In the genomic region with DNA sequence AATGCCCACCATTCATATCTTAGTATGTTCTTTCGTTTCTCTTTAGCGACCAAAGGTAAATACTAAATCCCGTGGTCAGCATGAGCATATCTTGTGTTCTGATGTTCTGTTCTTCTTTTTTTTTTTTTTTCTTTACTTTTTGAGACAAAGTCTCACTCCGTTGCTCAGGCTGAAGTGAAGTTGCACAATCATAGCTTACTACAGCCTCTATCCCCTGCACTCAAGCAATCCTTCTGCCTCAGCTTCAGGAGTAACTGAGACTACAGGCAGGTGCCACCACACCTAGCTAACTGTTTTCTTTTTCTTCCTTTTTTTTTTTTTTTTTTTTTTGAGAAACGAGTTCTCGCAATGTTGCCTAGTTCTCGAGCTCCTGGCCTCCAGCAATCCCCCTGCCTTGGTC, we compare ENCODE assay signal across 15 cellular contexts.
DNase-seq lines count a peak whose midpoint lies in the region; ATAC-seq and TF ChIP-seq lines count a peak whose summit lies in the region.
"Had no signal": no experiment of that assay in that cellular context is flagged by ENCODE, and none has a peak within 500 bp of the region (broad histone marks: within the 10 kb centered on the region; RNA-seq: fewer than 3 reads in every experiment).

No MANE protein-coding gene starts in this region.

- H3K27me3 Mint-ChIP-seq in activated CD4-positive, alpha-beta T cell treated with anti-CD3 and anti-CD28 coated beads, Interleukin-2, amount 10 ng/mL, durations not matched to agents 7 days and 5 days = no peaks in the 10 kb centered on the region
- no peaks in the 10 kb centered on the region for H3K27me3 Mint-ChIP-seq in activated CD8-positive, alpha-beta T cell treated with anti-CD3 and anti-CD28 coated beads for 36 hours
- no peaks in the 10 kb centered on the region for H3K27me3 Mint-ChIP-seq in naive thymus-derived CD4-positive, alpha-beta T cell

- H3K4me1 ChIP-seq in naive thymus-derived CD4-positive, alpha-beta T cell (ENCODE audit: control insufficient read depth in 2 of 2, insufficient read depth in 2 of 2, low read length in 2 of 2) = peaks cover 17 to 31% of the 10 kb centered on the region in 2 donors

- POLR2A ChIA-PET in activated CD4-positive, alpha-beta T cell treated with anti-CD3 and anti-CD28 coated beads, Interleukin-2, amount 10 ng/mL, durations not matched to agents 7 days and 5 days (lab: Charles Lee) = no interaction called here
- POLR2A ChIA-PET in activated CD8-positive, alpha-beta T cell treated with anti-CD3 and anti-CD28 coated beads for 36 hours (lab: Charles Lee) = interaction anchor here (0.8 to 1.9 kb wide), 2 partner anchors 12 to 14 kb away, joined by 3 to 5 read pairs; no protein-coding TSS in a partner anchor
- POLR2A ChIA-PET in naive thymus-derived CD4-positive, alpha-beta T cell (lab: Charles Lee) = no interaction called here

- CTCF ChIA-PET in activated CD4-positive, alpha-beta T cell treated with anti-CD3 and anti-CD28 coated beads, Interleukin-2, amount 10 ng/mL, durations not matched to agents 7 days and 5 days (lab: Charles Lee) = interaction anchor here (0.7 to 1.7 kb wide), 4 partner anchors 8 to 847 kb away, joined by 3 to 5 read pairs (median 4); no protein-coding TSS in a partner anchor
- CTCF ChIA-PET in activated CD8-positive, alpha-beta T cell treated with anti-CD3 and anti-CD28 coated beads for 36 hours (lab: Charles Lee) = interaction anchor here (0.9 to 1.6 kb wide), 3 partner anchors 13 to 53 kb away, joined by 3 to 5 read pairs (median 3); no protein-coding TSS in a partner anchor
- CTCF ChIA-PET in naive thymus-derived CD4-positive, alpha-beta T cell (lab: Charles Lee) = interaction anchor here (0.6 to 1.6 kb wide), 3 partner anchors 13 to 31 kb away, joined by 3 to 8 read pairs (median 6); no protein-coding TSS in a partner anchor

- no peaks in the 10 kb centered on the region for H3K36me3 ChIP-seq in KOPT-K1 (ENCODE audit: insufficient read depth, low read length)
- H3K36me3 ChIP-seq in naive thymus-derived CD4-positive, alpha-beta T cell (ENCODE audit: control insufficient read depth in 2 of 3, insufficient read depth in 3 of 3, low read length in 3 of 3) = no peaks in the 10 kb centered on the region
- H3K36me3 ChIP-seq: heart right ventricle had no signal

- TF ChIP-seq CTCF in activated CD8-positive, alpha-beta T cell treated with anti-CD3 and anti-CD28 coated beads for 36 hours (IDR thresholded peaks at IDR 0.05) = no peak
- no peak for TF ChIP-seq CTCF in GM20000 (IDR thresholded peaks at IDR 0.05; ENCODE audit: extremely low read depth, missing control alignments)

- intact Hi-C loops in activated CD8-positive, alpha-beta T cell treated with anti-CD3 and anti-CD28 coated beads for 36 hours (cut with micrococcal nuclease) = no loop called here
- intact Hi-C loops in naive thymus-derived CD4-positive, alpha-beta T cell (cut with micrococcal nuclease) = no loop called here

- peak overlapping the region; percentile 87 for H3K27ac Mint-ChIP-seq in activated CD4-positive, alpha-beta T cell treated with anti-CD3 and anti-CD28 coated beads, Interleukin-2, amount 10 ng/mL, durations not matched to agents 7 days and 5 days
- peak overlapping the region; percentile 97 for H3K27ac Mint-ChIP-seq in activated CD8-positive, alpha-beta T cell treated with anti-CD3 and anti-CD28 coated beads for 36 hours
- peak overlapping the region in 8 of 9 donors; percentile 8 to 90 (median 70) for H3K27ac Mint-ChIP-seq in naive thymus-derived CD4-positive, alpha-beta T cell

- H3K27ac ChIP-seq in KOPT-K1 (ENCODE audit: low read depth, low read length, poor library complexity, severe bottlenecking) = peak overlapping the region; percentile 23
- peak overlapping the region; percentile 24 for H3K27ac ChIP-seq in naive thymus-derived CD4-positive, alpha-beta T cell (ENCODE audit: low read depth, low read length)

- peaks cover 2% of the 10 kb centered on the region for H3K9me3 Mint-ChIP-seq in activated CD4-positive, alpha-beta T cell treated with anti-CD3 and anti-CD28 coated beads, Interleukin-2, amount 10 ng/mL, durations not matched to agents 7 days and 5 days
- H3K9me3 Mint-ChIP-seq in activated CD8-positive, alpha-beta T cell treated with anti-CD3 and anti-CD28 coated beads for 36 hours = peaks cover 3% of the 10 kb centered on the region
- H3K9me3 Mint-ChIP-seq in naive thymus-derived CD4-positive, alpha-beta T cell = peaks cover 0 to 1% (median 0%) of the 10 kb centered on the region in 11 donors

- H3K9me3 ChIP-seq in KOPT-K1 (ENCODE audit: insufficient read depth, low read length, poor library complexity, severe bottlenecking) = peaks cover 5% of the 10 kb centered on the region
- H3K9me3 ChIP-seq in naive thymus-derived CD4-positive, alpha-beta T cell (ENCODE audit: control insufficient read depth in 2 of 3, low read length in 3 of 3) = no peaks in the 10 kb centered on the region
- H3K9me3 ChIP-seq: heart right ventricle had no signal

- H3K36me3 Mint-ChIP-seq in activated CD4-positive, alpha-beta T cell treated with anti-CD3 and anti-CD28 coated beads, Interleukin-2, amount 10 ng/mL, durations not matched to agents 7 days and 5 days (ENCODE audit: low read depth) = peaks cover 8% of the 10 kb centered on the region
- peaks cover 5% of the 10 kb centered on the region for H3K36me3 Mint-ChIP-seq in activated CD8-positive, alpha-beta T cell treated with anti-CD3 and anti-CD28 coated beads for 36 hours (ENCODE audit: low read depth)
- peaks cover 0 to 4% (median 0%) of the 10 kb centered on the region in 5 donors for H3K36me3 Mint-ChIP-seq in naive thymus-derived CD4-positive, alpha-beta T cell

- H3K4me3 Mint-ChIP-seq in activated CD4-positive, alpha-beta T cell treated with anti-CD3 and anti-CD28 coated beads, Interleukin-2, amount 10 ng/mL, durations not matched to agents 7 days and 5 days = no peak overlapping the region
- no peak overlapping the region for H3K4me3 Mint-ChIP-seq in activated CD8-positive, alpha-beta T cell treated with anti-CD3 and anti-CD28 coated beads for 36 hours
- H3K4me3 Mint-ChIP-seq in naive thymus-derived CD4-positive, alpha-beta T cell = peak overlapping the region in 1 of 10 donors; percentile 61

- peaks cover 43% of the 10 kb centered on the region for H3K4me1 Mint-ChIP-seq in activated CD4-positive, alpha-beta T cell treated with anti-CD3 and anti-CD28 coated beads, Interleukin-2, amount 10 ng/mL, durations not matched to agents 7 days and 5 days
- H3K4me1 Mint-ChIP-seq in activated CD8-positive, alpha-beta T cell treated with anti-CD3 and anti-CD28 coated beads for 36 hours (ENCODE audit: low read depth) = peaks cover 50% of the 10 kb centered on the region
- peaks cover 18 to 40% (median 33%) of the 10 kb centered on the region in 7 donors for H3K4me1 Mint-ChIP-seq in naive thymus-derived CD4-positive, alpha-beta T cell

- H3K4me3 ChIP-seq in naive thymus-derived CD4-positive, alpha-beta T cell (ENCODE audit: low read length) = no peak overlapping the region
- H3K4me3 ChIP-seq: GM12878, heart right ventricle had no signal

- H3K27me3 ChIP-seq in naive thymus-derived CD4-positive, alpha-beta T cell (ENCODE audit: control insufficient read depth in 2 of 2, insufficient read depth in 2 of 2, low read length in 2 of 2) = no peaks in the 10 kb centered on the region
- H3K27me3 ChIP-seq: heart right ventricle had no signal

- DNase-seq in activated CD4-positive, alpha-beta T cell treated with anti-CD3 and anti-CD28 coated beads, Interleukin-2, amount 10 ng/mL, durations not matched to agents 7 days and 5 days = no peak
- DNase-seq in activated CD4-positive, alpha-beta T cell treated with anti-CD3 and anti-CD28 coated beads for 1 hour = no peak
- DNase-seq in activated CD8-positive, alpha-beta T cell treated with anti-CD3 and anti-CD28 coated beads for 36 hours = no peak
- no peak for DNase-seq in naive thymus-derived CD4-positive, alpha-beta T cell
- DNase-seq in D341Med (ENCODE audit: low spot score) (no peak), HCEC 1CT (no peak), GM20000 (ENCODE audit: low spot score) (no peak)
- DNase-seq: heart right ventricle; mesenchymal stem cell; NCI-H187 treated with DMSO at 0.1 percent for 48 hours; NCI-H69; stimulated activated CD4-positive, alpha-beta T cell treated with anti-CD3 and anti-CD28 coated beads, Interleukin-15, amount 100 ng/mL, for 24 hours; SW 1271 had no signal

- no peak for ATAC-seq in activated CD8-positive, alpha-beta T cell treated with anti-CD3 and anti-CD28 coated beads for 36 hours
- no peak for ATAC-seq in naive thymus-derived CD4-positive, alpha-beta T cell
- ATAC-seq: heart right ventricle had no signal
